In genomic region chr2:187078297-187078696, GRCh38 we compare ENCODE assay signal across 17 cellular contexts.
DNase-seq lines count a peak whose midpoint lies in the region; ATAC-seq, FAIRE-seq and TF ChIP-seq lines count a peak whose summit lies in the region.
"Had no signal": no experiment of that assay in that cellular context is flagged by ENCODE, and none has a peak within 500 bp of the region (broad histone marks: within the 10 kb centered on the region; RNA-seq: fewer than 3 reads in every experiment).

No MANE protein-coding gene starts in this region.

- no TSS peak for BruUV-seq in IMR-90 (replicated peaks; lab: Mats Ljungman, UMichigan)
- no TSS peak for BruUV-seq in mammary epithelial cell (replicated peaks; lab: Mats Ljungman, UMichigan)

- DNase-seq in Daoy (ENCODE audit: low read depth), result peak; percentile 5
- peak; percentile 1 for DNase-seq in IMR-90
- DNase-seq in mammary epithelial cell, result peak; percentile 21
- peak; percentile 2 for DNase-seq in mesendoderm
- DNase-seq in H54 (ENCODE audit: insufficient read length, low spot score), result no peak
- DNase-seq in COLO829 (ENCODE audit: low spot score), result no peak
- DNase-seq: activated CD4-positive, alpha-beta T cell treated with anti-CD3 and anti-CD28 coated beads, Interleukin-2, amount 50 U/mL, for 4 hours; activated T-cell treated with anti-CD3 and anti-CD28 coated beads, Interleukin-2, amount 50 U/mL, for 48 hours; amniotic stem cell; DND-41; dorsolateral prefrontal cortex; NCI-H524 treated with DMSO at 0.1 percent for 48 hours had no signal

- H2AFZ ChIP-seq in IMR-90 (replicated peaks; ENCODE audit: low read length, poor library complexity), result no peak overlapping the region
- H2AFZ ChIP-seq in mammary epithelial cell (ENCODE audit: low read depth, low read length), result peak overlapping the region; percentile 37

- H3K4me2 ChIP-seq in IMR-90 (ENCODE audit: low read depth, low read length) (no peak overlapping the region), mammary epithelial cell (ENCODE audit: insufficient read depth, low read depth, low read length) (no peak overlapping the region), mesendoderm (ENCODE audit: low read length) (no peak overlapping the region)

- no peak overlapping the region for H4K91ac ChIP-seq in IMR-90 (ENCODE audit: insufficient read depth, low read depth, low read length)

- H3K27me3 ChIP-seq in IMR-90 (ENCODE audit: control insufficient read depth, insufficient read depth, low read length), result no peaks in the 10 kb centered on the region
- no peaks in the 10 kb centered on the region for H3K27me3 ChIP-seq in mammary epithelial cell (ENCODE audit: insufficient read depth, low read length)
- H3K27me3 ChIP-seq in mesendoderm (ENCODE audit: insufficient read depth, low read length, poor library complexity), result no peaks in the 10 kb centered on the region
- H3K27me3 ChIP-seq: dorsolateral prefrontal cortex, tibial nerve had no signal

- H4K8ac ChIP-seq in IMR-90 (ENCODE audit: low read depth in 2 of 2, low read length in 2 of 2) (no peak overlapping the region), mesendoderm (ENCODE audit: low read depth, low read length) (no peak overlapping the region)

- H3K79me2 ChIP-seq in mammary epithelial cell (ENCODE audit: insufficient read depth, low read length) (no peaks in the 10 kb centered on the region), mesendoderm (ENCODE audit: control insufficient read depth, insufficient read depth, low read length) (no peaks in the 10 kb centered on the region)

- TF ChIP-seq RAD21 in IMR-90 (IDR thresholded peaks at IDR 0.05; ENCODE audit: low read length), result no peak

- no peak overlapping the region for H4K5ac ChIP-seq in IMR-90 (ENCODE audit: low read depth, low read length)
- H4K5ac ChIP-seq in mesendoderm (ENCODE audit: low read length), result no peak overlapping the region

- H3K56ac ChIP-seq in IMR-90 (ENCODE audit: extremely low read depth, insufficient read depth, low read length) (no peak overlapping the region), mesendoderm (ENCODE audit: low read length) (no peak overlapping the region)

- CTCF ChIA-PET in IMR-90 (lab: Yijun Ruan, JAX), result no interaction called here
- CTCF ChIA-PET in mammary epithelial cell (lab: Charles Lee; ENCODE audit: low non-redundant PET), result no interaction called here

- H3K9ac ChIP-seq in IMR-90 (ENCODE audit: low read depth, low read length) (no peak overlapping the region), mammary epithelial cell (ENCODE audit: insufficient read depth, low read length) (no peak overlapping the region), mesendoderm (ENCODE audit: low read length) (no peak overlapping the region)

- H3K9me1 ChIP-seq in IMR-90 (ENCODE audit: insufficient read depth, low read length), result no peaks in the 10 kb centered on the region

- no peak overlapping the region for H2AK5ac ChIP-seq in IMR-90 (ENCODE audit: low read depth, low read length)
- H2AK5ac ChIP-seq in mesendoderm (ENCODE audit: low read length), result no peak overlapping the region

- H3K36me3 ChIP-seq in IMR-90 (ENCODE audit: control insufficient read depth, insufficient read depth, low read length) (no peaks in the 10 kb centered on the region), mammary epithelial cell (ENCODE audit: insufficient read depth, low read length) (no peaks in the 10 kb centered on the region), mesendoderm (ENCODE audit: control insufficient read depth, insufficient read depth, low read length) (no peaks in the 10 kb centered on the region)
- H3K36me3 ChIP-seq: tibial nerve had no signal

- H2BK15ac ChIP-seq in IMR-90 (ENCODE audit: low read depth, low read length) (no peak overlapping the region), mesendoderm (replicated peaks; ENCODE audit: low read depth) (no peak overlapping the region)

- H2BK20ac ChIP-seq in IMR-90 (ENCODE audit: low read depth, low read length), result no peak overlapping the region

- H3K4me3 ChIP-seq in IMR-90 (ENCODE audit: insufficient read depth, low read depth, low read length) (no peak overlapping the region), mammary epithelial cell (replicated peaks in 1 of 3; ENCODE audit: insufficient read depth in 1 of 3, low read depth in 2 of 3, low read length in 3 of 3) (no peak overlapping the region), mesendoderm (ENCODE audit: low read length) (no peak overlapping the region)
- H3K4me3 ChIP-seq: dorsolateral prefrontal cortex, GM12878, tibial nerve had no signal

- no peak overlapping the region for H3K14ac ChIP-seq in IMR-90 (replicated peaks; ENCODE audit: low read depth, low read length)

- H3K27ac ChIP-seq in IMR-90 (ENCODE audit: insufficient read depth, low read length) (no peak overlapping the region), mammary epithelial cell (ENCODE audit: insufficient read depth, low read depth, low read length) (no peak overlapping the region), mesendoderm (ENCODE audit: low read depth, low read length) (no peak overlapping the region)
- H3K27ac ChIP-seq: dorsolateral prefrontal cortex, tibial nerve had no signal

- intact Hi-C loops in IMR-90 (cut with micrococcal nuclease), result no loop called here
- intact Hi-C loops in mammary epithelial cell (cut with micrococcal nuclease), result no loop called here

- no peak overlapping the region for H2BK5ac ChIP-seq in IMR-90 (ENCODE audit: low read depth, low read length, poor library complexity, severe bottlenecking)
- H2BK5ac ChIP-seq in mesendoderm (ENCODE audit: low read length), result no peak overlapping the region

- H3K18ac ChIP-seq in IMR-90 (ENCODE audit: low read depth, low read length), result no peak overlapping the region
- no peak overlapping the region for H3K18ac ChIP-seq in mesendoderm (ENCODE audit: low read length)

- TF ChIP-seq CTCF in IMR-90 (conservative IDR thresholded peaks at IDR 0.05; ENCODE audit: low read depth, low read length), result no peak
- no peak for TF ChIP-seq CTCF in mammary epithelial cell (conservative IDR thresholded peaks at IDR 0.05 in 1 of 2, IDR thresholded peaks at IDR 0.05 in 1 of 2; ENCODE audit: extremely low read depth in 1 of 2, insufficient read depth in 1 of 2, low read depth in 1 of 2, low read length in 2 of 2)

- H3K79me1 ChIP-seq in IMR-90 (ENCODE audit: low read depth in 1 of 2, low read length in 2 of 2) (no peaks in the 10 kb centered on the region), mesendoderm (ENCODE audit: low read length) (no peaks in the 10 kb centered on the region)

- H2AK9ac ChIP-seq in IMR-90 (replicated peaks; ENCODE audit: low read depth, low read length, poor library complexity), result no peak overlapping the region

- dilution Hi-C loops in IMR-90 (cut with HindIII; ENCODE audit: low sequenced_read_pairs, unreplicated experiment) (no loop called here), mammary epithelial cell (cut with HindIII; ENCODE audit: low sequenced_read_pairs) (no loop called here)

- H3K9me3 ChIP-seq in IMR-90 (ENCODE audit: control insufficient read depth, insufficient read depth, low read length) (no peaks in the 10 kb centered on the region), mammary epithelial cell (replicated peaks; ENCODE audit: insufficient read depth, low read length) (no peaks in the 10 kb centered on the region)

- ATAC-seq in IMR-90 (ENCODE audit: low read depth) (no peak), HG03196 (IDR thresholded peaks at IDR 0.05; ENCODE audit: unreplicated experiment) (no peak), GM19397 (IDR thresholded peaks at IDR 0.05; ENCODE audit: unreplicated experiment) (no peak)
- ATAC-seq: GM12878 had no signal

- H3K4me1 ChIP-seq in IMR-90 (ENCODE audit: control insufficient read depth, insufficient read depth, low read length), result no peaks in the 10 kb centered on the region
- no peaks in the 10 kb centered on the region for H3K4me1 ChIP-seq in mammary epithelial cell (ENCODE audit: insufficient read depth, low read length)
- H3K4me1 ChIP-seq in mesendoderm (ENCODE audit: control insufficient read depth, low read depth, low read length), result no peaks in the 10 kb centered on the region
- H3K4me1 ChIP-seq: tibial nerve had no signal

- H2BK120ac ChIP-seq in IMR-90 (ENCODE audit: low read depth, low read length) (no peak overlapping the region), mesendoderm (ENCODE audit: low read depth, low read length) (no peak overlapping the region)

- in situ Hi-C loops in IMR-90 (cut with MboI; ENCODE audit: low sequenced_read_pairs), result no loop called here
- in situ Hi-C loops in mammary epithelial cell (cut with MboI; ENCODE audit: low sequenced_read_pairs in 2 of 2), result no loop called here

- H3K23ac ChIP-seq in IMR-90 (ENCODE audit: low read depth, low read length), result no peak overlapping the region
- H3K23ac ChIP-seq in mesendoderm (ENCODE audit: low read length), result no peak overlapping the region

- POLR2A ChIA-PET in IMR-90 (lab: Charles Lee; ENCODE audit: unreplicated experiment), result no interaction called here

- H3K4ac ChIP-seq in IMR-90 (ENCODE audit: low read depth, low read length), result no peak overlapping the region
- H3K4ac ChIP-seq in mesendoderm (ENCODE audit: low read depth, low read length), result no peak overlapping the region

- TF ChIP-seq POLR2A in IMR-90 (IDR thresholded peaks at IDR 0.05; ENCODE audit: low read depth, low read length) (no peak), H54 (IDR thresholded peaks at IDR 0.05; ENCODE audit: low read depth, low read length) (no peak)

- FAIRE-seq in H54 (lab: Jason Lieb, UNC), result no peak
- FAIRE-seq: GM12878, islet of Langerhans had no signal

- WGBS in IMR-90 (ENCODE audit: extremely low coverage in 2 of 2, insufficient read length in 1 of 2), 2 experiments, result 71% methylated on average over 1 of the region's 1 CpG; no CpG with 5 or more reads in 1 of the 2 experiments
- WGBS in mammary epithelial cell (ENCODE audit: low coverage, missing lambda C conversion rate), result 38% methylated on average over 1 of the region's 1 CpG
- WGBS in mesendoderm (ENCODE audit: extremely low coverage, insufficient coverage, low lambda C conversion rate), result no CpG with 5 or more reads among the region's 1 CpG

- H4K20me1 ChIP-seq in IMR-90 (ENCODE audit: insufficient read depth, low read length) (no peaks in the 10 kb centered on the region), mammary epithelial cell (ENCODE audit: insufficient read depth, low read length) (no peaks in the 10 kb centered on the region)

TF ChIP-seq in IMR-90, 13 proteins besides CTCF, POLR2A, EP300 and RAD21 (continues in another document):
- TF ChIP-seq ELK1 (IDR thresholded peaks at IDR 0.05; ENCODE audit: borderline replicate concordance, low read depth, low read length), result no peak
- TF ChIP-seq BHLHE40 (IDR thresholded peaks at IDR 0.05; ENCODE audit: low read depth, low read length), result no peak
- no peak for TF ChIP-seq RCOR1 (IDR thresholded peaks at IDR 0.05; ENCODE audit: insufficient replicate concordance, low read length)

Comparison
In these comparisons a context has a peak if more than half of its experiments do, and no peak if none do; other contexts are left out.
1. DNase-seq: peak in Daoy (single experiment), IMR-90 (single experiment), mammary epithelial cell (single experiment) and mesendoderm (single experiment); none in H54 (single experiment) and COLO829 (single experiment).